5 cellular contexts compared by ENCODE assay signal in the genomic region with DNA sequence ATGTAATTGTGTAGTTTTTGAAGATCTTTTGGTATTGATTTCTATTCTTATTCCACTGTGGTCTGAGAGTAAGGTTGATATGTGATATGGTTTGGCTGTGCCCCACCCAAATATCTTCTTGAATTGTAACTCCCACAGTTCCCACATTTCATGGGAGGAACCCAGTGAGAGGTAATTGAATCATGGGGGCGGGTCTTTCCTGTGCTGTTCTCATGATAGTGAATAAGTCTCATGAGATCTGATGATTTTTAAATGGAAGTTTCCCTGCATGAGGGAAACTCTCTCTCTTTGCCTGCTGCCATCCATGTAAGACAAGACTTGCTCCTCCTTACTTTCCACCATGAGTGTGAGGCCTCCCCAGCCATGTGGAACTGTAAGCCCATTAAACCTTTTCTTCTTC.
DNase-seq lines count a peak whose midpoint lies in the region; FAIRE-seq and TF ChIP-seq lines count a peak whose summit lies in the region.
"Not testable (repeated sequence)": the region's sequence is repeated elsewhere in the genome, so short reads cannot be mapped to it uniquely, and the experiment has no call there.

No MANE protein-coding gene starts in this region.

- not testable (repeated sequence) for H3K9me3 ChIP-seq in mammary epithelial cell (replicated peaks; ENCODE audit: insufficient read depth, low read length); endothelial cell of umbilical vein (replicated peaks; ENCODE audit: control insufficient read depth, insufficient read depth, low read length)

- H3K9ac ChIP-seq in mammary epithelial cell (ENCODE audit: insufficient read depth, low read length); endothelial cell of umbilical vein (replicated peaks; ENCODE audit: extremely low read depth, insufficient read depth, low read length): not testable (repeated sequence)

- H4K20me1 ChIP-seq in mammary epithelial cell (ENCODE audit: insufficient read depth, low read length); endothelial cell of umbilical vein (replicated peaks; ENCODE audit: control insufficient read depth, extremely low read depth, insufficient read depth, low read length): not testable (repeated sequence)

- H3K9me1 ChIP-seq in endothelial cell of umbilical vein (replicated peaks; ENCODE audit: control insufficient read depth, extremely low read depth, insufficient read depth, low read length) = not testable (repeated sequence)

- POLR2A ChIA-PET in endothelial cell of umbilical vein (lab: Charles Lee) = not testable (repeated sequence)

- intact Hi-C loops in mammary epithelial cell (cut with micrococcal nuclease); endothelial cell of umbilical vein (cut with micrococcal nuclease): not testable (repeated sequence)

- in situ Hi-C loops in mammary epithelial cell (cut with MboI; ENCODE audit: low sequenced_read_pairs in 2 of 2) = not testable (repeated sequence)

- H3K27ac ChIP-seq in mammary epithelial cell (ENCODE audit: insufficient read depth, low read depth, low read length) (peak overlapping the region; percentile 40), epithelial cell of prostate (peak overlapping the region; percentile 33)
- H3K27ac ChIP-seq in endothelial cell of umbilical vein (ENCODE audit: insufficient read depth, low read depth, low read length) = not testable (repeated sequence)

- BruUV-seq in mammary epithelial cell (replicated peaks; lab: Mats Ljungman, UMichigan); endothelial cell of umbilical vein (replicated peaks; lab: Mats Ljungman, UMichigan): not testable (repeated sequence)

- dilution Hi-C loops in mammary epithelial cell (cut with HindIII; ENCODE audit: low sequenced_read_pairs); endothelial cell of umbilical vein (cut with MboI; ENCODE audit: extremely low pct_ligation_motif_present, low sequenced_read_pairs): not testable (repeated sequence)

- not testable (repeated sequence) for H3K27me3 ChIP-seq in mammary epithelial cell (ENCODE audit: insufficient read depth, low read length); endothelial cell of umbilical vein (ENCODE audit: control insufficient read depth in 2 of 2, insufficient read depth in 2 of 2, low read length in 2 of 2)

- not testable (repeated sequence) for H3K79me2 ChIP-seq in mammary epithelial cell (ENCODE audit: insufficient read depth, low read length); endothelial cell of umbilical vein (ENCODE audit: control insufficient read depth, insufficient read depth, low read length)

- TF ChIP-seq CTCF in mammary epithelial cell (conservative IDR thresholded peaks at IDR 0.05 in 1 of 2, IDR thresholded peaks at IDR 0.05 in 1 of 2; ENCODE audit: extremely low read depth in 1 of 2, insufficient read depth in 1 of 2, low read depth in 1 of 2, low read length in 2 of 2); endothelial cell of umbilical vein (IDR thresholded peaks at IDR 0.05; ENCODE audit: extremely low read depth in 1 of 2, insufficient read depth in 1 of 2, low read depth in 1 of 2, low read length in 2 of 2): not testable (repeated sequence)

- H3K4me2 ChIP-seq in mammary epithelial cell (ENCODE audit: insufficient read depth, low read depth, low read length) = peak overlapping the region; percentile 53
- H3K4me2 ChIP-seq in endothelial cell of umbilical vein (ENCODE audit: insufficient read depth, low read length) = not testable (repeated sequence)

- DNase-seq in OCI-M1 (lab: John Stamatoyannopoulos, UW) (peak; percentile 17), mammary epithelial cell (peak; percentile 59), myocyte (ENCODE audit: low read depth) (peak; percentile 11)
- DNase-seq in endothelial cell of umbilical vein (ENCODE audit: low read depth, low spot score); epithelial cell of prostate (ENCODE audit: low read depth, low spot score): not testable (repeated sequence)

- WGBS in mammary epithelial cell (ENCODE audit: low coverage, missing lambda C conversion rate) = 86% methylated on average over 1 of the region's 1 CpG

- not testable (repeated sequence) for H3K4me3 ChIP-seq in mammary epithelial cell (replicated peaks in 1 of 3; ENCODE audit: insufficient read depth in 1 of 3, low read depth in 2 of 3, low read length in 3 of 3); endothelial cell of umbilical vein (replicated peaks in 1 of 3; ENCODE audit: insufficient read depth in 1 of 3, low read depth in 1 of 3, low read length in 3 of 3)

- FAIRE-seq in endothelial cell of umbilical vein (lab: Jason Lieb, UNC) = peak; percentile 64

- CTCF ChIA-PET in mammary epithelial cell (lab: Charles Lee; ENCODE audit: low non-redundant PET); endothelial cell of umbilical vein (lab: Charles Lee): not testable (repeated sequence)

- not testable (repeated sequence) for TF ChIP-seq POLR2A in endothelial cell of umbilical vein (IDR thresholded peaks at IDR 0.05; ENCODE audit: low read depth, low read length)

- peaks cover 11% of the 10 kb centered on the region for H3K4me1 ChIP-seq in mammary epithelial cell (ENCODE audit: insufficient read depth, low read length)
- not testable (repeated sequence) for H3K4me1 ChIP-seq in endothelial cell of umbilical vein (ENCODE audit: control insufficient read depth, extremely low read depth, insufficient read depth, low read length)

- peak overlapping the region; percentile 67 for H2AFZ ChIP-seq in mammary epithelial cell (ENCODE audit: low read depth, low read length)
- H2AFZ ChIP-seq in endothelial cell of umbilical vein (ENCODE audit: low read depth, low read length) = not testable (repeated sequence)

- H3K36me3 ChIP-seq in mammary epithelial cell (ENCODE audit: insufficient read depth, low read length); endothelial cell of umbilical vein (ENCODE audit: control insufficient read depth in 2 of 2, extremely low read depth in 1 of 2, insufficient read depth in 2 of 2, low read length in 2 of 2): not testable (repeated sequence)
